In the genomic region with DNA sequence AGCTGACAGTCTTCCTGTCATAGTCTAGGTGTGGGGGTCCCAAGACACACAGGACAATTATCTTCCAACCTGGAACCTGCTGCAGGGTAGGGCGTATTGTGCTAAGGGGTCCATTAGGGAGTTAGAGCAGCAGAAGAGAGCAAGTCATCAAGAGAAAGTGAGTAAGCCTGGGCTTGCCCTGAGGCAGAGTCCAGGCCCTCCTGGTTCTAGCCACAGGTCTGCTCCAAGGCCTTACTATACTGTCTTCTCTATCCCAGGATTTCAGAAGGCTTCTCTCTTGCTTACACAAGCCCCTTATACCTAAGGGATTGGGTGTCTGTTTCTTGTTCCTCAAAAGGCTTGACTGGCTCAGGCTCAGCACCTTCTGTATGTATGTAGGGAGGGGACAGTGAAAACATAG, we compare ENCODE assay signal across 19 cellular contexts. TPM values are rescaled to one million over a fixed set of nuclear protein-coding genes. Genes with fewer than 3 reads are reported as not detected.
DNase-seq lines count a peak whose midpoint lies in the region; ATAC-seq and TF ChIP-seq lines count a peak whose summit lies in the region.
"Had no signal": no experiment of that assay in that cellular context is flagged by ENCODE, and none has a peak within 500 bp of the region (broad histone marks: within the 10 kb centered on the region; RNA-seq: fewer than 3 reads in every experiment).

No MANE protein-coding gene starts in this region.

- H3K36me3 ChIP-seq in right atrium auricular region (peaks cover 10% of the 10 kb centered on the region), heart right ventricle (peaks cover 0 to 34% (median 5%) of the 10 kb centered on the region in 9 donors), body of pancreas (replicated peaks in 1 of 2; ENCODE audit: insufficient read depth in 1 of 2, low read depth in 2 of 2) (no peaks in the 10 kb centered on the region), uterus (no peaks in the 10 kb centered on the region)
- H3K36me3 ChIP-seq: BE2C had no signal

- DNase-seq in right atrium auricular region (ENCODE audit: low spot score) (no peak), heart right ventricle (no peak), body of pancreas (no peak), posterior vena cava (ENCODE audit: low spot score) (peak; percentile 12), uterus (no peak), islet precursor cell (no peak), OCI-M1 (lab: John Stamatoyannopoulos, UW) (no peak)
- no peak for DNase-seq in activated naive CD8-positive, alpha-beta T cell treated with anti-CD3 and anti-CD28 coated beads for 36 hours
- DNase-seq: BE2C; Caco-2; CD4-positive, alpha-beta T cell; GOT3; KBM-7; NCI-H1436; NCI-H1930; NCI-H524; NCI-H82; PC-9 had no signal

- 88 to 91% methylated on average over 1 of the region's 1 CpG for WGBS in heart right ventricle, 2 donors
- WGBS in body of pancreas, 2 donors: 77 to 88% methylated on average over 1 of the region's 1 CpG

- TF ChIP-seq CTCF in right atrium auricular region (IDR thresholded peaks at IDR 0.05) (no peak), heart right ventricle (IDR thresholded peaks at IDR 0.05) (no peak), body of pancreas (IDR thresholded peaks at IDR 0.05) (no peak), uterus (IDR thresholded peaks at IDR 0.05) (no peak)

- H3K27ac Mint-ChIP-seq in activated naive CD8-positive, alpha-beta T cell treated with anti-CD3 and anti-CD28 coated beads for 36 hours: no peak overlapping the region
- H3K27ac Mint-ChIP-seq: CD4-positive, alpha-beta T cell had no signal

- peaks cover 2% of the 10 kb centered on the region for H3K36me3 Mint-ChIP-seq in activated naive CD8-positive, alpha-beta T cell treated with anti-CD3 and anti-CD28 coated beads for 36 hours

- no peak for ATAC-seq in heart right ventricle
- ATAC-seq in body of pancreas: no peak
- ATAC-seq: GM12878 had no signal

- no peak overlapping the region for H3K4me3 ChIP-seq in right atrium auricular region
- no peak overlapping the region for H3K4me3 ChIP-seq in heart right ventricle
- H3K4me3 ChIP-seq in body of pancreas: no peak overlapping the region
- H3K4me3 ChIP-seq in uterus: no peak overlapping the region
- H3K4me3 ChIP-seq: GM12878, PC-9 had no signal

- H3K9me3 ChIP-seq in right atrium auricular region (no peaks in the 10 kb centered on the region), heart right ventricle (no peaks in the 10 kb centered on the region), body of pancreas (no peaks in the 10 kb centered on the region), uterus (no peaks in the 10 kb centered on the region)
- H3K9me3 ChIP-seq: BE2C, Caco-2 had no signal

- H3K27ac ChIP-seq in right atrium auricular region: peak overlapping the region; percentile 74 to 88
- peak overlapping the region in 5 of 10 donors; percentile 28 to 80 (median 45) for H3K27ac ChIP-seq in heart right ventricle
- peak overlapping the region in 3 of 4 donors; percentile 17 to 22 (median 20) for H3K27ac ChIP-seq in body of pancreas
- H3K27ac ChIP-seq in uterus: peak overlapping the region; percentile 27 to 92
- H3K27ac ChIP-seq: PC-9 had no signal

- H3K27me3 Mint-ChIP-seq in activated naive CD8-positive, alpha-beta T cell treated with anti-CD3 and anti-CD28 coated beads for 36 hours: peaks cover under 1% of the 10 kb centered on the region

- H3K27me3 ChIP-seq in right atrium auricular region: no peaks in the 10 kb centered on the region
- no peaks in the 10 kb centered on the region for H3K27me3 ChIP-seq in heart right ventricle
- no peaks in the 10 kb centered on the region for H3K27me3 ChIP-seq in body of pancreas
- no peaks in the 10 kb centered on the region for H3K27me3 ChIP-seq in uterus
- H3K27me3 ChIP-seq: BE2C had no signal

- no peaks in the 10 kb centered on the region for H3K4me1 Mint-ChIP-seq in activated naive CD8-positive, alpha-beta T cell treated with anti-CD3 and anti-CD28 coated beads for 36 hours

- H3K4me1 ChIP-seq in right atrium auricular region: peaks cover 0 to 88% of the 10 kb centered on the region in 2 donors
- H3K4me1 ChIP-seq in heart right ventricle: peaks cover 23 to 94% (median 72%) of the 10 kb centered on the region in 9 donors
- peaks cover 70% of the 10 kb centered on the region for H3K4me1 ChIP-seq in body of pancreas
- peaks cover 21 to 24% of the 10 kb centered on the region in 2 donors for H3K4me1 ChIP-seq in uterus
- H3K4me1 ChIP-seq: Caco-2 had no signal

- intact Hi-C loops in heart right ventricle (cut with DNase I) (loop anchor here in 2 of 10 donors (10.0 kb wide), 1 partner anchor 145 kb away; a partner anchor contains a TSS), body of pancreas (cut with DNase I) (no loop called here), posterior vena cava (cut with DNase I) (no loop called here), uterus (cut with DNase I; ENCODE audit: low total_unique reads) (loop anchor here (10.0 kb wide), 1 partner anchor 1055 kb away; a partner anchor contains a TSS)

- TF ChIP-seq POLR2A in body of pancreas (IDR thresholded peaks at IDR 0.05) (no peak), uterus (IDR thresholded peaks at IDR 0.05) (no peak)

- H3K9me3 Mint-ChIP-seq in activated naive CD8-positive, alpha-beta T cell treated with anti-CD3 and anti-CD28 coated beads for 36 hours: no peaks in the 10 kb centered on the region
- H3K9me3 Mint-ChIP-seq: CD4-positive, alpha-beta T cell had no signal

- no peak overlapping the region for H3K4me3 Mint-ChIP-seq in activated naive CD8-positive, alpha-beta T cell treated with anti-CD3 and anti-CD28 coated beads for 36 hours
- H3K4me3 Mint-ChIP-seq: CD4-positive, alpha-beta T cell had no signal

RNA-seq across cellular contexts. Expression of a gene that starts 7.7 kb away (rescaled TPM):
- total RNA-seq in right atrium auricular region (10 to 100 TPM; 60.5 to 65.4 TPM), heart right ventricle (10 to 100 TPM; 35.0 to 77.1 (median 52.4) TPM), body of pancreas (10 to 100 TPM; 32.3 to 57.9 TPM), posterior vena cava (10 to 100 TPM; 33.2 to 58.8 TPM), uterus (100 to 1,000 TPM in 1 of 4 donors, 10 to 100 TPM in 3; 19.4 to 112 (median 85.2) TPM)
- polyA plus RNA-seq in heart right ventricle: 10 to 100 TPM; 27.2 to 97.0 TPM
- total RNA-seq in activated naive CD8-positive, alpha-beta T cell treated with anti-CD3 and anti-CD28 coated beads for 36 hours: 1 to 10 TPM; 8.1 to 8.7 TPM
- total RNA-seq: CD4-positive, alpha-beta T cell had no signal

RNA-seq across cellular contexts. Expression of a gene that starts 37.5 kb away (rescaled TPM):
- total RNA-seq in right atrium auricular region: 10 to 100 TPM; 13.4 to 96.7 TPM
- total RNA-seq in heart right ventricle: 1 to 10 TPM; 2.1 to 8.7 (median 3.4) TPM
- 10 to 100 TPM in 1 of 2 donors, 1 to 10 TPM in 1; 3.4 to 15.3 TPM for polyA plus RNA-seq in heart right ventricle
- 1 to 10 TPM; 4.2 to 4.3 TPM for total RNA-seq in body of pancreas
- 10 to 100 TPM; 82.5 to 83.2 TPM for total RNA-seq in posterior vena cava
- total RNA-seq in uterus: 100 to 1,000 TPM in 1 of 4 donors, 10 to 100 TPM in 3; 14.1 to 148 (median 45.3) TPM
- total RNA-seq in activated naive CD8-positive, alpha-beta T cell treated with anti-CD3 and anti-CD28 coated beads for 36 hours: under 1 TPM in 1 of 2 experiments, not detected in 1; 0.31 TPM
- total RNA-seq: Caco-2; CD4-positive, alpha-beta T cell had no signal
